Comparison of ENCODE assay signal across 16 cellular contexts in the genomic region with DNA sequence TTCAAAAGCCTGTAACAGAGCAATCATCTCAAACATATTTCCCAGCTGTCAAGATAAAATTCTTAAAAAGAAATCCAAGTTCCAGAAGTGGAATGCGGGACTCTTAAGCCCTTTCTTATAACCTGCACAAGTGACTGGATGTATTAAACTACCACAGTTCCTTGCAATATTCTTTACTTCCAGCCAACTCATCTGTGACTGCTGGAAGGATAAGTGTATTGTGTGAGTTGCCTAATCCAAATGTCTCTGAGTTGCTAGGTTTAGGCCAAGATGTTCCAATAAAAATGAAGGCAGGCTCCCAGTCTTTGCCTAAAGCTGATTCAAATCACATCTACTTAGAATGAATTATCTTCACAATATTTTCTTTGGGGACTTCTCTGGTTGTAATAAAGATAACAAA.
"Had no signal": no experiment of that assay in that cellular context is flagged by ENCODE, and none has a peak within 500 bp of the region (broad histone marks: within the 10 kb centered on the region; RNA-seq: fewer than 3 reads in every experiment).

No MANE protein-coding gene starts in this region.

- H3K9me3 Mint-ChIP-seq: endodermal cell had no signal

- ATAC-seq: foreskin keratinocyte; left lung; naive thymus-derived CD4-positive, alpha-beta T cell; stimulated activated naive CD8-positive, alpha-beta T cell treated with anti-CD3 and anti-CD28 coated beads, Interleukin-15, Interleukin-2, amounts not matched to agents 100 U/mL and 50 U/mL, for 24 hours had no signal

- H3K36me3 Mint-ChIP-seq: immature natural killer cell, type B pancreatic cell had no signal

- H3K4me3 Mint-ChIP-seq: endodermal cell; immature natural killer cell; naive thymus-derived CD4-positive, alpha-beta T cell; type B pancreatic cell had no signal

- H3K4me1 Mint-ChIP-seq: endodermal cell, immature natural killer cell had no signal

- H3K27ac Mint-ChIP-seq: endodermal cell; immature natural killer cell; naive thymus-derived CD4-positive, alpha-beta T cell; type B pancreatic cell had no signal

- DNase-seq: colonic mucosa; dermis blood vessel endothelial cell; endodermal cell; erythroblast; foreskin keratinocyte; immature natural killer cell; left lung; mesendoderm; naive thymus-derived CD4-positive, alpha-beta T cell; posterior cingulate gyrus; sigmoid colon; small intestine; stimulated activated CD4-positive, alpha-beta T cell treated with anti-CD3 and anti-CD28 coated beads, Interleukin-2, amount 100 ng/mL, for 48 hours; stimulated activated naive CD8-positive, alpha-beta T cell treated with anti-CD3 and anti-CD28 coated beads, Interleukin-15, Interleukin-2, amounts not matched to agents 100 U/mL and 50 U/mL, for 24 hours; thyroid gland had no signal
